In the genomic region with DNA sequence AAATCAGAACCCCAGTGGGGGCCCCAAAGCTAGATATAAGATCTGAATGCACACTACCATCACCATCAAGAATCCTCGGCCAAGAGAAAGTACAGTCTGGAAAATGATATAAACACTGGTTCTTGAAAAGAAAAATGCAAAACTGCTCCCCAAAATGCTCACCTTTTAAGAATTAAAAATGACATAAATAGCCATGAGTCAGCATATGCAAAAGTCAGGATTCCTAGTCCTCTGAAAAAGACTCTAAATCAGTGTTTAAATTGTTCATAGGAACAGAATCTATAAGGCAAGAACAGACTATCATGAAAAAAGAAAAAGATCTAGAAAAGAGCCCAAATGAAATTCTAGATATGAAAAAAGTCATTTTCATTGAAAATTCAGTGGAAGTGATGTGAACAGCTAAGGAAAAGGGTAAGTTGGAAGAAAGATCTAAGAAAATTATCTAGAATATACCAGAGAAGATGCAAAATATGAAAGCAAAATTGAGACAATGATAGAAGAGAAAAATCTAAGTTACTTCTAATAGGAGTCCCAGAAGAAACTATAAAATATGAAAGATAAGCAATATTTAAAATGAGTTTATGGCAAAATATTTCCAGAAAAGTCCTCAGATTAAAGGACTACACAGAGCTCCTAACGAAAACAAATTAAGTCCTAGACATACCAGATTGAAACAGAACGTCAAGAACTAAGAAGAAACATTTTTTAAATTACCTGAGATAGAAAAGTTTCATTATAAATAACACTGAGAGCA, we compare ENCODE assay signal across 17 cellular contexts. TPM values are rescaled to one million over a fixed set of nuclear protein-coding genes. Genes with fewer than 3 reads are reported as not detected.
DNase-seq lines count a peak whose midpoint lies in the region; ATAC-seq, FAIRE-seq and TF ChIP-seq lines count a peak whose summit lies in the region.
"Had no signal": no experiment of that assay in that cellular context is flagged by ENCODE, and none has a peak within 500 bp of the region (broad histone marks: within the 10 kb centered on the region; RNA-seq: fewer than 3 reads in every experiment).

No MANE protein-coding gene starts in this region.

- no peaks in the 10 kb centered on the region for H3K9me3 ChIP-seq in OCI-LY1 (ENCODE audit: low read length)
- no peaks in the 10 kb centered on the region for H3K9me3 ChIP-seq in astrocyte (ENCODE audit: insufficient read depth, low read depth, low read length)
- H3K9me3 ChIP-seq: breast epithelium had no signal

- H3K36me3 Mint-ChIP-seq in activated T-cell treated with anti-CD3 and anti-CD28 coated beads, Interleukin-2, amount 50 U/mL, for 72 hours (ENCODE audit: insufficient read depth in 2 of 2), result peaks cover 5 to 32% of the 10 kb centered on the region in 2 donors
- H3K36me3 Mint-ChIP-seq in astrocyte (ENCODE audit: low read depth, unreplicated experiment) (peaks cover 7% of the 10 kb centered on the region), progenitor cell of endocrine pancreas (ENCODE audit: insufficient read depth) (peaks cover 20% of the 10 kb centered on the region)

- H4K20me1 ChIP-seq in OCI-LY1 (ENCODE audit: insufficient read depth, low read length) (no peaks in the 10 kb centered on the region), astrocyte (ENCODE audit: insufficient read depth, low read length) (peaks cover 48% of the 10 kb centered on the region)

- H3K4me3 Mint-ChIP-seq in activated T-cell treated with anti-CD3 and anti-CD28 coated beads, Interleukin-2, amount 50 U/mL, for 72 hours, result peak overlapping the region in 1 of 2 donors; percentile 56
- no peak overlapping the region for H3K4me3 Mint-ChIP-seq in astrocyte (ENCODE audit: unreplicated experiment)
- H3K4me3 Mint-ChIP-seq in progenitor cell of endocrine pancreas (ENCODE audit: low read depth), result no peak overlapping the region
- H3K4me3 Mint-ChIP-seq: nephron had no signal

- H3K27me3 Mint-ChIP-seq in activated T-cell treated with anti-CD3 and anti-CD28 coated beads, Interleukin-2, amount 50 U/mL, for 72 hours (ENCODE audit: low read depth), result no peaks in the 10 kb centered on the region
- no peaks in the 10 kb centered on the region for H3K27me3 Mint-ChIP-seq in astrocyte (ENCODE audit: low read depth, unreplicated experiment)
- H3K27me3 Mint-ChIP-seq in progenitor cell of endocrine pancreas, result no peaks in the 10 kb centered on the region

- H3K27ac Mint-ChIP-seq in activated T-cell treated with anti-CD3 and anti-CD28 coated beads, Interleukin-2, amount 50 U/mL, for 72 hours, result peak overlapping the region; percentile 98
- H3K27ac Mint-ChIP-seq in astrocyte (ENCODE audit: unreplicated experiment) (peak overlapping the region; percentile 3), progenitor cell of endocrine pancreas (peak overlapping the region; percentile 67)

- DNase-seq in activated T-cell treated with anti-CD3 and anti-CD28 coated beads, Interleukin-2, amount 50 U/mL, for 72 hours, result no peak
- no peak for DNase-seq in activated T-cell treated with anti-CD3 and anti-CD28 coated beads, Interleukin-2, amount 50 U/mL, for 1 hour
- DNase-seq in astrocyte (ENCODE audit: low read depth) (no peak), progenitor cell of endocrine pancreas (ENCODE audit: low spot score, unreplicated experiment) (no peak), HUDEP-2 (lab: John Stamatoyannopoulos, UW; ENCODE audit: unreplicated experiment in 76 of 76) (no peak), 8988T (no peak)
- no peak for DNase-seq in central memory CD4-positive, alpha-beta T cell
- DNase-seq: activated CD4-positive, alpha-beta T cell treated with anti-CD3 and anti-CD28 coated beads for 4 hours; activated effector memory CD4-positive, alpha-beta T cell treated with anti-CD3 and anti-CD28 coated beads, Interleukin-2, amount 50 U/mL, for 16 hours; effector CD4-positive, alpha-beta T cell; NCI-H2107; NCI-H748 treated with DMSO at 0.1 percent for 48 hours; RPMI8226 had no signal

- no peaks in the 10 kb centered on the region for H3K4me1 ChIP-seq in OCI-LY1 (ENCODE audit: insufficient read depth, low read length, severe bottlenecking)
- H3K4me1 ChIP-seq in astrocyte (ENCODE audit: insufficient read depth, low read length), result no peaks in the 10 kb centered on the region
- H3K4me1 ChIP-seq: breast epithelium had no signal

- H3K4me2 ChIP-seq in OCI-LY1 (ENCODE audit: low read length) (no peak overlapping the region), astrocyte (ENCODE audit: low read length) (no peak overlapping the region)

- ATAC-seq in activated T-cell treated with anti-CD3 and anti-CD28 coated beads, Interleukin-2, amount 50 U/mL, for 72 hours (replicated peaks in 1 of 2), result no peak

- H3F3A ChIP-seq in OCI-LY1 (ENCODE audit: insufficient read depth, low read length), result peaks cover 37% of the 10 kb centered on the region

- H2AFZ ChIP-seq in OCI-LY1 (ENCODE audit: low read length) (no peak overlapping the region), astrocyte (ENCODE audit: low read depth, low read length) (no peak overlapping the region)

- no peaks in the 10 kb centered on the region for H3K79me2 ChIP-seq in OCI-LY1 (ENCODE audit: insufficient read depth, low read length)
- no peaks in the 10 kb centered on the region for H3K79me2 ChIP-seq in astrocyte (ENCODE audit: insufficient read depth, low read length)

- peaks cover 34% of the 10 kb centered on the region; the same call in 1 of the 2 replicates for H3K36me3 ChIP-seq in OCI-LY1 (ENCODE audit: insufficient read depth, low read length)
- H3K36me3 ChIP-seq in astrocyte (ENCODE audit: insufficient read depth, low read length), result peaks cover 8% of the 10 kb centered on the region
- H3K36me3 ChIP-seq: breast epithelium, tibial artery had no signal

- no peak for FAIRE-seq in astrocyte (lab: Jason Lieb, UNC)

- H3K4me3 ChIP-seq in OCI-LY1 (ENCODE audit: low read depth, low read length, poor library complexity, severe bottlenecking) (no peak overlapping the region), astrocyte (ENCODE audit: insufficient read depth, low read depth, low read length) (no peak overlapping the region)
- H3K4me3 ChIP-seq: breast epithelium, tibial artery had no signal

- no peak overlapping the region for H3K9ac ChIP-seq in OCI-LY1 (ENCODE audit: low read length)
- H3K9ac ChIP-seq in astrocyte (ENCODE audit: low read length), result no peak overlapping the region

- TF ChIP-seq CTCF in OCI-LY1 (IDR thresholded peaks at IDR 0.05; ENCODE audit: low read length) (no peak), astrocyte (IDR thresholded peaks at IDR 0.05; ENCODE audit: insufficient read depth, low read depth, low read length) (no peak), progenitor cell of endocrine pancreas (IDR thresholded peaks at IDR 0.05; ENCODE audit: unreplicated experiment) (no peak)

- H3K9me3 Mint-ChIP-seq in activated T-cell treated with anti-CD3 and anti-CD28 coated beads, Interleukin-2, amount 50 U/mL, for 72 hours, result no peaks in the 10 kb centered on the region
- H3K9me3 Mint-ChIP-seq in astrocyte (ENCODE audit: unreplicated experiment) (no peaks in the 10 kb centered on the region), progenitor cell of endocrine pancreas (ENCODE audit: low read depth) (no peaks in the 10 kb centered on the region)

- no peaks in the 10 kb centered on the region for H3K9me2 ChIP-seq in OCI-LY1 (ENCODE audit: low read depth, low read length)

- H3K4me1 Mint-ChIP-seq in activated T-cell treated with anti-CD3 and anti-CD28 coated beads, Interleukin-2, amount 50 U/mL, for 72 hours (ENCODE audit: low read depth), result peaks cover 65% of the 10 kb centered on the region
- H3K4me1 Mint-ChIP-seq in astrocyte (ENCODE audit: low read depth, unreplicated experiment), result peaks cover 22% of the 10 kb centered on the region
- peaks cover 20% of the 10 kb centered on the region for H3K4me1 Mint-ChIP-seq in progenitor cell of endocrine pancreas (ENCODE audit: low read depth)
- H3K4me1 Mint-ChIP-seq: nephron had no signal

- peak overlapping the region; percentile 59 for H3K27ac ChIP-seq in OCI-LY1 (ENCODE audit: low read depth, low read length, poor library complexity, severe bottlenecking)
- no peak overlapping the region for H3K27ac ChIP-seq in astrocyte (ENCODE audit: low read depth, low read length)
- H3K27ac ChIP-seq: breast epithelium, tibial artery had no signal

- H3K27me3 ChIP-seq in OCI-LY1 (ENCODE audit: insufficient read depth, low read length) (no peaks in the 10 kb centered on the region), astrocyte (ENCODE audit: insufficient read depth, low read length) (no peaks in the 10 kb centered on the region)
- H3K27me3 ChIP-seq: breast epithelium, tibial artery had no signal

RNA-seq across cellular contexts. Expression of a gene that starts 18.9 kb away (rescaled TPM):
- 100 to 1,000 TPM; 439 to 483 TPM for total RNA-seq in activated T-cell treated with anti-CD3 and anti-CD28 coated beads, Interleukin-2, amount 50 U/mL, for 72 hours
- total RNA-seq in astrocyte, result 361 and 415 TPM in 2 replicates
- 950 and 984 TPM in 2 replicates for total RNA-seq in progenitor cell of endocrine pancreas

RNA-seq across cellular contexts. Expression of a gene that starts 19.9 kb away (rescaled TPM):
- total RNA-seq in activated T-cell treated with anti-CD3 and anti-CD28 coated beads, Interleukin-2, amount 50 U/mL, for 72 hours, result 100 to 1,000 TPM; 201 to 221 TPM
- total RNA-seq in astrocyte (141 and 148 TPM in 2 replicates), progenitor cell of endocrine pancreas (221 and 222 TPM in 2 replicates)

RNA-seq across cellular contexts. Expression of a gene that starts 29.7 kb away (rescaled TPM):
- 10 to 100 TPM; 18.5 to 22.2 TPM for total RNA-seq in activated T-cell treated with anti-CD3 and anti-CD28 coated beads, Interleukin-2, amount 50 U/mL, for 72 hours
- total RNA-seq in astrocyte (49.0 and 50.4 TPM in 2 replicates), progenitor cell of endocrine pancreas (25.5 and 28.0 TPM in 2 replicates)

Comparison
In these comparisons a context has a peak if more than half of its experiments do, and no peak if none do; other contexts are left out.
1. H3K27ac Mint-ChIP-seq: peak in every context shown above with its lines; median percentile 98 in activated T-cell treated with anti-CD3 and anti-CD28 coated beads, Interleukin-2, amount 50 U/mL, for 72 hours; 67 in progenitor cell of endocrine pancreas; 3 in astrocyte.